ENCODE assay signal across 8 cellular contexts in genomic region chr10:132942101-132942739, GRCh38. TPM values are rescaled to one million over a fixed set of nuclear protein-coding genes. Genes with fewer than 3 reads are reported as not detected.
A peak's percentile ranks its signal among the peaks of the same experiment; 100 is the strongest.
DNase-seq lines count a peak whose midpoint lies in the region; ATAC-seq and TF ChIP-seq lines count a peak whose summit lies in the region.

Gene CFAP46 (minus strand): TSS chr10:132942570. CDS start chr10:132942484, 86 bp downstream.

- TF ChIP-seq CTCF in fibroblast of the aortic adventitia (IDR thresholded peaks at IDR 0.05; ENCODE audit: insufficient read depth, low read length), result no peak

- no peaks in the 10 kb centered on the region for H3K9me3 Mint-ChIP-seq in activated CD4-positive, alpha-beta memory T cell treated with anti-CD3 and anti-CD28 coated beads for 36 hours
- H3K9me3 Mint-ChIP-seq in natural killer cell treated with Interleukin-12 subunit alpha and Interleukin-12 subunit beta and Interleukin-15 and Interleukin-18, amount 100 ng/mL, for 72 hours, result no peaks in the 10 kb centered on the region

- H3K4me3 ChIP-seq in fibroblast of the aortic adventitia (ENCODE audit: low read depth, low read length), result peak within 1 kb of the TSS; percentile 62

- H3K27me3 Mint-ChIP-seq in activated CD4-positive, alpha-beta memory T cell treated with anti-CD3 and anti-CD28 coated beads for 36 hours, result peaks cover 44% of the 10 kb centered on the region
- H3K27me3 Mint-ChIP-seq in natural killer cell treated with Interleukin-12 subunit alpha and Interleukin-12 subunit beta and Interleukin-15 and Interleukin-18, amount 100 ng/mL, for 72 hours, result peaks cover 27 to 37% of the 10 kb centered on the region in 2 donors

- intact Hi-C loops in activated CD4-positive, alpha-beta memory T cell treated with anti-CD3 and anti-CD28 coated beads for 36 hours (cut with micrococcal nuclease), result loop anchor here (2.0 kb wide), 1 partner anchor 21 kb away; no protein-coding TSS in a partner anchor

- DNase-seq in NCI-H345 (lab: John Stamatoyannopoulos, UW) (peak; percentile 53), NCI-H345 treated with DMSO at 0.1 percent for 48 hours (lab: John Stamatoyannopoulos, UW; ENCODE audit: unreplicated experiment) (no peak), fibroblast of the aortic adventitia (ENCODE audit: low read depth) (peak; percentile 28), SK-N-DZ (ENCODE audit: low spot score) (no peak), NCI-H146 (lab: John Stamatoyannopoulos, UW) (no peak)
- DNase-seq in activated CD4-positive, alpha-beta memory T cell treated with anti-CD3 and anti-CD28 coated beads for 36 hours, result peak; percentile 42
- DNase-seq in natural killer cell treated with Interleukin-12 subunit alpha and Interleukin-12 subunit beta and Interleukin-15 and Interleukin-18, amount 100 ng/mL, for 72 hours (ENCODE audit: low spot score), result peak; percentile 60
- DNase-seq in stimulated activated CD4-positive, alpha-beta T cell treated with anti-CD3 and anti-CD28 coated beads, Interleukin-12 subunit alpha, Interleukin-12 subunit beta, amount 100 ng/mL, for 4 hours, result no peak

- no peak within 1 kb of the TSS for H3K27ac Mint-ChIP-seq in activated CD4-positive, alpha-beta memory T cell treated with anti-CD3 and anti-CD28 coated beads for 36 hours
- no peak within 1 kb of the TSS for H3K27ac Mint-ChIP-seq in natural killer cell treated with Interleukin-12 subunit alpha and Interleukin-12 subunit beta and Interleukin-15 and Interleukin-18, amount 100 ng/mL, for 72 hours

- peak within 1 kb of the TSS; percentile 59 for H3K4me3 Mint-ChIP-seq in activated CD4-positive, alpha-beta memory T cell treated with anti-CD3 and anti-CD28 coated beads for 36 hours
- H3K4me3 Mint-ChIP-seq in natural killer cell treated with Interleukin-12 subunit alpha and Interleukin-12 subunit beta and Interleukin-15 and Interleukin-18, amount 100 ng/mL, for 72 hours, result peak within 1 kb of the TSS; percentile 82

- CTCF ChIA-PET in activated CD4-positive, alpha-beta memory T cell treated with anti-CD3 and anti-CD28 coated beads for 36 hours (lab: Charles Lee), result no interaction called here

- peaks cover 11% of the 10 kb centered on the region for H3K4me1 Mint-ChIP-seq in activated CD4-positive, alpha-beta memory T cell treated with anti-CD3 and anti-CD28 coated beads for 36 hours (ENCODE audit: low read depth)
- peaks cover 6 to 11% of the 10 kb centered on the region in 2 donors for H3K4me1 Mint-ChIP-seq in natural killer cell treated with Interleukin-12 subunit alpha and Interleukin-12 subunit beta and Interleukin-15 and Interleukin-18, amount 100 ng/mL, for 72 hours (ENCODE audit: low read depth in 2 of 2)

- POLR2A ChIA-PET in activated CD4-positive, alpha-beta memory T cell treated with anti-CD3 and anti-CD28 coated beads for 36 hours (lab: Charles Lee), result no interaction called here

- ATAC-seq in natural killer cell treated with Interleukin-12 subunit alpha and Interleukin-12 subunit beta and Interleukin-15 and Interleukin-18, amount 100 ng/mL, for 72 hours, result no peak

- no peaks in the 10 kb centered on the region for H3K36me3 Mint-ChIP-seq in activated CD4-positive, alpha-beta memory T cell treated with anti-CD3 and anti-CD28 coated beads for 36 hours
- H3K36me3 Mint-ChIP-seq in natural killer cell treated with Interleukin-12 subunit alpha and Interleukin-12 subunit beta and Interleukin-15 and Interleukin-18, amount 100 ng/mL, for 72 hours, result no peaks in the 10 kb centered on the region

RNA-seq across cellular contexts. Expression of gene CFAP46, which starts in this region (rescaled TPM):
- under 1 TPM in 1 of 2 experiments, not detected in 1; 0.07 TPM for total RNA-seq in activated CD4-positive, alpha-beta memory T cell treated with anti-CD3 and anti-CD28 coated beads for 36 hours
- 0.09 and 1.5 TPM in 2 replicates for total RNA-seq in fibroblast of the aortic adventitia (ENCODE audit: low replicate concordance)
- under 1 TPM in 1 of 2 donors, not detected in 1; 0.19 TPM for total RNA-seq in natural killer cell treated with Interleukin-12 subunit alpha and Interleukin-12 subunit beta and Interleukin-15 and Interleukin-18, amount 100 ng/mL, for 72 hours
- 0.02 and 0.08 TPM in 2 replicates for polyA plus RNA-seq in SK-N-DZ (2014; cell fraction: cytosol; rRNA removed)
- not detected in 2 replicates for polyA plus RNA-seq in SK-N-DZ (2014; cell fraction: nucleus; rRNA removed)

Comparison
In these comparisons a context has a peak if more than half of its experiments do, and no peak if none do; other contexts are left out.
1. DNase-seq: peak in NCI-H345 (single experiment) and fibroblast of the aortic adventitia (single experiment); none in NCI-H345 treated with DMSO at 0.1 percent for 48 hours (single experiment), SK-N-DZ (single experiment), stimulated activated CD4-positive, alpha-beta T cell treated with anti-CD3 and anti-CD28 coated beads, Interleukin-12 subunit alpha, Interleukin-12 subunit beta, amount 100 ng/mL, for 4 hours (single experiment) and NCI-H146 (single experiment).
2. Peak in DNase-seq in activated CD4-positive, alpha-beta memory T cell treated with anti-CD3 and anti-CD28 coated beads for 36 hours; RNA of the gene not detected or under 1 TPM.
3. Peak in DNase-seq in natural killer cell treated with Interleukin-12 subunit alpha and Interleukin-12 subunit beta and Interleukin-15 and Interleukin-18, amount 100 ng/mL, for 72 hours; RNA of the gene not detected or under 1 TPM.